In genomic region chr16:30473231-30474061, GRCh38 we compare ENCODE assay signal across 8 cellular contexts. TPM values are rescaled to one million over a fixed set of nuclear protein-coding genes. Genes with fewer than 3 reads are reported as not detected.
DNase-seq lines count a peak whose midpoint lies in the region; ATAC-seq and TF ChIP-seq lines count a peak whose summit lies in the region.

No MANE protein-coding gene starts in this region.

- no peaks in the 10 kb centered on the region for H3K9me3 Mint-ChIP-seq in T-cell
- H3K9me3 Mint-ChIP-seq in activated naive CD8-positive, alpha-beta T cell (ENCODE audit: low read depth), result no peaks in the 10 kb centered on the region

- no peak for TF ChIP-seq CTCF in GM12875 (IDR thresholded peaks at IDR 0.05; ENCODE audit: borderline replicate concordance, insufficient read depth, low read depth, low read length)

- peak overlapping the region; percentile 93 to 95 for H3K27ac Mint-ChIP-seq in T-cell
- peak overlapping the region; percentile 95 for H3K27ac Mint-ChIP-seq in activated naive CD8-positive, alpha-beta T cell

- H3K36me3 Mint-ChIP-seq in T-cell, result peaks cover 39% of the 10 kb centered on the region
- H3K36me3 Mint-ChIP-seq in activated naive CD8-positive, alpha-beta T cell, result peaks cover 6% of the 10 kb centered on the region

- ATAC-seq in T-cell (replicated peaks in 1 of 4) (peak; percentile 13 to 35 (median 24)), GM21390 (IDR thresholded peaks at IDR 0.05; ENCODE audit: unreplicated experiment) (no peak), HG03571 (IDR thresholded peaks at IDR 0.05; ENCODE audit: unreplicated experiment) (no peak)

- peak overlapping the region; percentile 95 to 99 (median 99) for H3K4me3 Mint-ChIP-seq in T-cell
- H3K4me3 Mint-ChIP-seq in activated naive CD8-positive, alpha-beta T cell, result peak overlapping the region; percentile 99

- peak overlapping the region; percentile 36 for H3K4me3 ChIP-seq in GM12875 (ENCODE audit: low read depth, low read length)

- CTCF ChIA-PET in T-cell (lab: Charles Lee), result interaction anchor here in 1 of 2 donors (1.1 to 3.1 kb wide), 5 partner anchors 15 to 380 kb away, joined by 3 to 10 read pairs (median 4); partner anchors contain the start of gene DCTPP1

- DNase-seq in T-cell (peak in 28 of 34 experiments; percentile 9 to 56 (median 30)), NCI-H748 (lab: John Stamatoyannopoulos, UW; ENCODE audit: unreplicated experiment) (no peak), NCI-H187 treated with DMSO at 0.1 percent for 48 hours (lab: John Stamatoyannopoulos, UW) (no peak)
- peak; percentile 32 to 63 (median 46) for DNase-seq in stimulated activated CD4-positive, alpha-beta T cell treated with anti-CD3 and anti-CD28 coated beads, Interleukin-1b, Interleukin-23, amount 100 ng/mL, for 24 hours (ENCODE audit: low read depth in 4 of 4, low spot score in 1 of 4)

- no peaks in the 10 kb centered on the region for H3K27me3 Mint-ChIP-seq in T-cell
- H3K27me3 Mint-ChIP-seq in activated naive CD8-positive, alpha-beta T cell, result no peaks in the 10 kb centered on the region

- H3K4me1 Mint-ChIP-seq in T-cell, result peaks cover 59 to 80% (median 67%) of the 10 kb centered on the region in 3 donors
- peaks cover 67% of the 10 kb centered on the region for H3K4me1 Mint-ChIP-seq in activated naive CD8-positive, alpha-beta T cell (ENCODE audit: low read depth)

- POLR2A ChIA-PET in T-cell (lab: Charles Lee), result interaction anchor here in 1 of 2 donors (1.0 kb wide), 1 partner anchor 44 kb away, joined by 4 read pairs; the partner anchor contains the start of gene DCTPP1

RNA-seq across cellular contexts. Expression of gene ITGAL, which starts 0.9 kb away (rescaled TPM):
- total RNA-seq in T-cell, result 100 to 1,000 TPM; 322 to 640 (median 518) TPM

RNA-seq across cellular contexts. Expression of gene SEPHS2, which starts 27.8 kb away (rescaled TPM):
- total RNA-seq in T-cell, result 10 to 100 TPM; 21.3 to 50.2 (median 47.8) TPM

RNA-seq across cellular contexts. Expression of gene DCTPP1, which starts 43.6 kb away (rescaled TPM):
- 10 to 100 TPM; 11.2 to 30.6 (median 24.7) TPM for total RNA-seq in T-cell

RNA-seq across cellular contexts. Expression of gene ZNF768, which starts 52.9 kb away (rescaled TPM):
- 1 to 10 TPM; 5.0 to 8.3 (median 7.2) TPM for total RNA-seq in T-cell

Comparison
In these comparisons a context has a peak if more than half of its experiments do, and no peak if none do; other contexts are left out.
1. ATAC-seq: peak in T-cell (4 of 4); none in GM21390 (single experiment) and HG03571 (single experiment).
2. DNase-seq: peak in T-cell (28 of 34) and stimulated activated CD4-positive, alpha-beta T cell treated with anti-CD3 and anti-CD28 coated beads, Interleukin-1b, Interleukin-23, amount 100 ng/mL, for 24 hours (4 of 4); none in NCI-H748 (single experiment) and NCI-H187 treated with DMSO at 0.1 percent for 48 hours (single experiment).